In the genomic region with DNA sequence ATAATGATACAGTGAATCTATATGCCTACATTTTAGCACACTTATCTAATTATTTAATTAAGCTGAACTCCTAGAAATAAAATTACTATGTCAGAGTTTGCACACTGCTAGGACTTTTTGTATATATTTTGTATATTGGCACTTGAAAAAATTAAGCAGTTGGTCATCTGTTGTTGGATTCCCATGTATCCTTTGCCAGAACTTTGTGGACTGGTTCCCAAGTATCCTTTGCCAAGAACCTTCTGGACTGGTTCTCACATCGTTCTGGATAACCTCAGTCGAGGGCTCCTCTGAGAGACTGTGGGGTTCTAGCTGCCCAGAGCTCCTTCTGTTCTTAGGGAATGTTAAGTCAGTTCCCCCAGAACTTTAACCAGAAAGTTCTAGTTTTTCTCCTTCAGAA, we compare ENCODE assay signal across 25 cellular contexts.
"Had no signal": no experiment of that assay in that cellular context is flagged by ENCODE, and none has a peak within 500 bp of the region (broad histone marks: within the 10 kb centered on the region; RNA-seq: fewer than 3 reads in every experiment).

No MANE protein-coding gene starts in this region.

- ATAC-seq: effector memory CD8-positive, alpha-beta T cell; esophagus mucosa; gastrocnemius medialis; heart right ventricle; left lung; left ventricle myocardium superior; lower lobe of right lung had no signal

- H3K9me3 ChIP-seq: colonic mucosa, esophagus squamous epithelium, gastrocnemius medialis, left lung, lower lobe of right lung had no signal

- H3K4me1 ChIP-seq: colonic mucosa, esophagus squamous epithelium, gastrocnemius medialis, left lung, lower lobe of right lung had no signal

- DNase-seq: colonic mucosa; cortex of kidney; effector CD8-positive, alpha-beta T cell; effector memory CD8-positive, alpha-beta T cell; endodermal cell; erythroblast; esophagus squamous epithelium; foreskin fibroblast; foreskin melanocyte; gastrocnemius medialis; glutamatergic neuron; head of caudate nucleus; heart right ventricle; hippocampal formation; kidney; kidney glomerular epithelial cell; left lung; left ventricle myocardium superior; lower lobe of right lung; mesendoderm; midbrain; naive B cell had no signal

- H3K36me3 ChIP-seq: colonic mucosa had no signal

- H3K27ac ChIP-seq: colonic mucosa, epithelial cell of prostate, esophagus squamous epithelium, gastrocnemius medialis, heart right ventricle, left lung, lower lobe of right lung had no signal

- H3K4me3 ChIP-seq: colonic mucosa, esophagus squamous epithelium, gastrocnemius medialis, heart right ventricle, left lung, lower lobe of right lung had no signal

- H3K27me3 ChIP-seq: colonic mucosa, esophagus squamous epithelium, gastrocnemius medialis, heart right ventricle, left lung had no signal

- FAIRE-seq: endometrium, kidney had no signal
